1 cellular context compared by ENCODE assay signal in the genomic region with DNA sequence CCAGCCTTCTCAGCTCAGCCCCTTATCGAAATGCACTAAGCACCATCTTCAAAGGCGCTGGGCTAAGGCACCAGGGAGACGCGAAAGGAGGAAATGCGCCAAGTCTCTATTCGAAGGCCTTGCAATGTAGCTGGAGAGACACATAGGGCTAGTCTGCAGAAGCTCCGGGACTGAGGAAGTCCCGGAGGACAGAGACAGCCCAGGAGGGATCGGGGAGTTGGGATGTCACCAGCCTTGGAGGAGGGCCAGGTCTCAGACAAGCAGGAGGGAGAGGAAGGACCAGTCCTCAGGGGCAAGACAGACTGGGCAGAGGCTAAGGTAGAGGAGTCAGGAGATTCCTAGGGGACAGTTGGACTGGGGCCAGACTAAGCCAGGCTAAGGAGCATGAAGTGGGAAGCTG.
TF ChIP-seq lines count a peak whose summit lies in the region.

No MANE protein-coding gene starts in this region.

TF ChIP-seq in SK-N-SH, 30 proteins besides CTCF, POLR2A, EP300 and RAD21:
- TF ChIP-seq POLR2AphosphoS5 (IDR thresholded peaks at IDR 0.05; ENCODE audit: low read depth, low read length) = no peak
- TF ChIP-seq JUND (IDR thresholded peaks at IDR 0.05) = no peak
- no peak for TF ChIP-seq TCF12 (IDR thresholded peaks at IDR 0.05)
- TF ChIP-seq RXRA (IDR thresholded peaks at IDR 0.05; ENCODE audit: borderline replicate concordance, low read depth) = no peak
- TF ChIP-seq GABPA (IDR thresholded peaks at IDR 0.05; ENCODE audit: low read depth) = no peak
- no peak for TF ChIP-seq NRF1 (IDR thresholded peaks at IDR 0.05; ENCODE audit: low read depth, low read length)
- no peak for TF ChIP-seq TEAD4 (IDR thresholded peaks at IDR 0.05; ENCODE audit: borderline replicate concordance, insufficient read depth)
- no peak for TF ChIP-seq FOXM1 (IDR thresholded peaks at IDR 0.05; ENCODE audit: low read depth)
- TF ChIP-seq TAF1 (IDR thresholded peaks at IDR 0.05; ENCODE audit: borderline replicate concordance, low read depth, low read length) = no peak
- TF ChIP-seq FOSL2 (IDR thresholded peaks at IDR 0.05; ENCODE audit: borderline replicate concordance, low read depth) = no peak
- no peak for TF ChIP-seq SIN3A (IDR thresholded peaks at IDR 0.05; ENCODE audit: borderline replicate concordance, low read depth, low read length)
- TF ChIP-seq, protein P1, sequence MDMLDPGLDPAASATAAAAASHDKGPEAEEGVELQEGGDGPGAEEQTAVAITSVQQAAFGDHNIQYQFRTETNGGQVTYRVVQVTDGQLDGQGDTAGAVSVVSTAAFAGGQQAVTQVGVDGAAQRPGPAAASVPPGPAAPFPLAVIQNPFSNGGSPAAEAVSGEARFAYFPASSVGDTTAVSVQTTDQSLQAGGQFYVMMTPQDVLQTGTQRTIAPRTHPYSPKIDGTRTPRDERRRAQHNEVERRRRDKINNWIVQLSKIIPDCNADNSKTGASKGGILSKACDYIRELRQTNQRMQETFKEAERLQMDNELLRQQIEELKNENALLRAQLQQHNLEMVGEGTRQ (IDR thresholded peaks at IDR 0.05; ENCODE audit: borderline replicate concordance, low read depth, low read length) = no peak
